In genomic region chr22:25754527-25755202, GRCh38 we compare ENCODE assay signal across 12 cellular contexts. TPM values are rescaled to one million over a fixed set of nuclear protein-coding genes. Genes with fewer than 3 reads are reported as not detected.
DNase-seq lines count a peak whose midpoint lies in the region; ATAC-seq and TF ChIP-seq lines count a peak whose summit lies in the region.
"Had no signal": no experiment of that assay in that cellular context is flagged by ENCODE, and none has a peak within 500 bp of the region (broad histone marks: within the 10 kb centered on the region; RNA-seq: fewer than 3 reads in every experiment).

No MANE protein-coding gene starts in this region.

- H3K36me3 Mint-ChIP-seq in GM23338 (ENCODE audit: low read depth) (no peaks in the 10 kb centered on the region), endodermal cell (ENCODE audit: low read depth) (no peaks in the 10 kb centered on the region)
- H3K36me3 Mint-ChIP-seq in CD8-positive, alpha-beta T cell, result no peaks in the 10 kb centered on the region
- H3K36me3 Mint-ChIP-seq: naive thymus-derived CD8-positive, alpha-beta T cell had no signal

- TF ChIP-seq CTCF in GM23338 (conservative IDR thresholded peaks at IDR 0.05; ENCODE audit: low read depth in 2 of 2), result no peak
- TF ChIP-seq CTCF in cardiac muscle cell (IDR thresholded peaks at IDR 0.05; ENCODE audit: low read depth, low read length), result no peak
- TF ChIP-seq CTCF in smooth muscle cell (IDR thresholded peaks at IDR 0.05; ENCODE audit: borderline replicate concordance, insufficient read depth, poor library complexity, severe bottlenecking), result no peak
- TF ChIP-seq CTCF in CD8-positive, alpha-beta T cell (IDR thresholded peaks at IDR 0.05), result no peak
- TF ChIP-seq CTCF in endodermal cell (conservative IDR thresholded peaks at IDR 0.05), result no peak

- H3K4me2 ChIP-seq in GM23338, result no peak overlapping the region
- H3K4me2 ChIP-seq in smooth muscle cell, result no peak overlapping the region

- POLR2A ChIA-PET in CD8-positive, alpha-beta T cell (lab: Charles Lee), result no interaction called here

- no peaks in the 10 kb centered on the region for H3F3A ChIP-seq in GM23338 (replicated peaks; ENCODE audit: low read depth)
- no peaks in the 10 kb centered on the region for H3F3A ChIP-seq in smooth muscle cell (ENCODE audit: low read depth)

- H3K79me2 ChIP-seq in GM23338 (replicated peaks; ENCODE audit: insufficient read depth) (no peaks in the 10 kb centered on the region), smooth muscle cell (ENCODE audit: low read depth) (no peaks in the 10 kb centered on the region)

- H3K27me3 ChIP-seq in GM23338 (ENCODE audit: insufficient read depth) (no peaks in the 10 kb centered on the region), cardiac muscle cell (no peaks in the 10 kb centered on the region), smooth muscle cell (ENCODE audit: low read depth) (no peaks in the 10 kb centered on the region), endodermal cell (ENCODE audit: control insufficient read depth, insufficient read depth, low read length, poor library complexity, severe bottlenecking) (no peaks in the 10 kb centered on the region)
- H3K27me3 ChIP-seq in CD8-positive, alpha-beta T cell (ENCODE audit: insufficient read depth, low read length), result no peaks in the 10 kb centered on the region

- H3K9ac ChIP-seq in smooth muscle cell (ENCODE audit: low read depth), result no peak overlapping the region
- H3K9ac ChIP-seq in endodermal cell (ENCODE audit: extremely low read depth, low read length, poor library complexity, severe bottlenecking), result no peak overlapping the region

- H3K4me1 ChIP-seq in GM23338 (ENCODE audit: insufficient read depth), result no peaks in the 10 kb centered on the region
- H3K4me1 ChIP-seq in cardiac muscle cell (ENCODE audit: low read depth), result peaks cover 22% of the 10 kb centered on the region
- no peaks in the 10 kb centered on the region for H3K4me1 ChIP-seq in smooth muscle cell (ENCODE audit: low read depth)
- no peaks in the 10 kb centered on the region for H3K4me1 ChIP-seq in CD8-positive, alpha-beta T cell (ENCODE audit: insufficient read depth, low read length)
- H3K4me1 ChIP-seq in endodermal cell (ENCODE audit: control insufficient read depth, insufficient read depth, low read length), result peaks cover 2% of the 10 kb centered on the region

- 88% methylated on average over 24 of the region's 24 CpGs for WGBS in smooth muscle cell (ENCODE audit: low lambda C conversion rate)
- 91 to 93% methylated on average over 15 to 24 of the region's 24 CpGs for WGBS in endodermal cell (ENCODE audit: insufficient coverage in 1 of 2, insufficient read length in 1 of 2), 2 experiments

- CTCF ChIA-PET in CD8-positive, alpha-beta T cell (lab: Charles Lee), result interaction anchor here (1.4 kb wide), 1 partner anchor 18 kb away, joined by 4 read pairs; no protein-coding TSS in a partner anchor

- H2AFZ ChIP-seq in GM23338 (no peak overlapping the region), smooth muscle cell (ENCODE audit: low read depth) (no peak overlapping the region)

- peaks cover 7% of the 10 kb centered on the region for H3K27me3 Mint-ChIP-seq in GM23338 (ENCODE audit: insufficient read depth, low read depth, poor library complexity)
- no peaks in the 10 kb centered on the region for H3K27me3 Mint-ChIP-seq in CD8-positive, alpha-beta T cell (ENCODE audit: low read depth)
- H3K27me3 Mint-ChIP-seq in endodermal cell (ENCODE audit: insufficient read depth), result peaks cover 6% of the 10 kb centered on the region
- H3K27me3 Mint-ChIP-seq: naive thymus-derived CD8-positive, alpha-beta T cell; stimulated activated naive CD8-positive, alpha-beta T cell treated with anti-CD3 and anti-CD28 coated beads, Interleukin-15, Interleukin-2, amounts not matched to agents 100 ng/mL and 50 ng/mL, for 24 hours had no signal

- H3K27ac ChIP-seq in GM23338 (ENCODE audit: low read depth) (no peak overlapping the region), cardiac muscle cell (peak overlapping the region; percentile 75), smooth muscle cell (ENCODE audit: low read depth) (peak overlapping the region; percentile 42), endodermal cell (ENCODE audit: low read depth, low read length) (no peak overlapping the region)
- H3K27ac ChIP-seq in CD8-positive, alpha-beta T cell (ENCODE audit: low read depth, low read length), result no peak overlapping the region

- H3K27ac Mint-ChIP-seq in GM23338 (no peak overlapping the region), endodermal cell (no peak overlapping the region)
- no peak overlapping the region for H3K27ac Mint-ChIP-seq in CD8-positive, alpha-beta T cell
- H3K27ac Mint-ChIP-seq: stimulated activated naive CD8-positive, alpha-beta T cell treated with anti-CD3 and anti-CD28 coated beads, Interleukin-15, Interleukin-2, amounts not matched to agents 100 ng/mL and 50 ng/mL, for 24 hours had no signal

- no peaks in the 10 kb centered on the region for H3K9me3 Mint-ChIP-seq in GM23338
- H3K9me3 Mint-ChIP-seq in CD8-positive, alpha-beta T cell, result no peaks in the 10 kb centered on the region
- H3K9me3 Mint-ChIP-seq in endodermal cell, result peaks cover 9% of the 10 kb centered on the region
- H3K9me3 Mint-ChIP-seq: naive thymus-derived CD8-positive, alpha-beta T cell; stimulated activated naive CD8-positive, alpha-beta T cell treated with anti-CD3 and anti-CD28 coated beads, Interleukin-15, Interleukin-2, amounts not matched to agents 100 ng/mL and 50 ng/mL, for 24 hours had no signal

- H3K36me3 ChIP-seq in GM23338 (ENCODE audit: insufficient read depth) (no peaks in the 10 kb centered on the region; the same call in 1 of the 2 replicates), cardiac muscle cell (peaks cover 5% of the 10 kb centered on the region), smooth muscle cell (ENCODE audit: low read depth) (no peaks in the 10 kb centered on the region), endodermal cell (ENCODE audit: control insufficient read depth, insufficient read depth, low read length) (no peaks in the 10 kb centered on the region)
- no peaks in the 10 kb centered on the region for H3K36me3 ChIP-seq in CD8-positive, alpha-beta T cell (ENCODE audit: insufficient read depth, low read length)

- no peaks in the 10 kb centered on the region for H3K9me2 ChIP-seq in GM23338 (ENCODE audit: insufficient read depth)

- H3K9me3 ChIP-seq in cardiac muscle cell (ENCODE audit: low read depth) (no peaks in the 10 kb centered on the region), smooth muscle cell (replicated peaks; ENCODE audit: low read depth) (no peaks in the 10 kb centered on the region), endodermal cell (ENCODE audit: control insufficient read depth, low read length) (no peaks in the 10 kb centered on the region)
- H3K9me3 ChIP-seq in CD8-positive, alpha-beta T cell (ENCODE audit: low read length), result no peaks in the 10 kb centered on the region

- no peak overlapping the region for H3K4me3 ChIP-seq in GM23338
- no peak overlapping the region for H3K4me3 ChIP-seq in cardiac muscle cell
- no peak overlapping the region for H3K4me3 ChIP-seq in smooth muscle cell
- H3K4me3 ChIP-seq in CD8-positive, alpha-beta T cell (ENCODE audit: low read depth, low read length), result no peak overlapping the region
- no peak overlapping the region for H3K4me3 ChIP-seq in endodermal cell (ENCODE audit: low read length)

- H3K4me1 Mint-ChIP-seq in GM23338 (no peaks in the 10 kb centered on the region), endodermal cell (peaks cover 2% of the 10 kb centered on the region)
- no peaks in the 10 kb centered on the region for H3K4me1 Mint-ChIP-seq in CD8-positive, alpha-beta T cell (ENCODE audit: low read depth)

- H3K4me3 Mint-ChIP-seq in GM23338 (no peak overlapping the region), endodermal cell (no peak overlapping the region)
- H3K4me3 Mint-ChIP-seq in CD8-positive, alpha-beta T cell, result no peak overlapping the region
- H3K4me3 Mint-ChIP-seq: naive thymus-derived CD8-positive, alpha-beta T cell; stimulated activated naive CD8-positive, alpha-beta T cell treated with anti-CD3 and anti-CD28 coated beads, Interleukin-15, Interleukin-2, amounts not matched to agents 100 ng/mL and 50 ng/mL, for 24 hours had no signal

- ATAC-seq in GM23338, result peak; percentile 42; the same call in 1 of the 3 replicates
- ATAC-seq in CD8-positive, alpha-beta T cell, result no peak
- ATAC-seq: naive thymus-derived CD8-positive, alpha-beta T cell had no signal

- H4K20me1 ChIP-seq in GM23338 (replicated peaks; ENCODE audit: insufficient read depth) (no peaks in the 10 kb centered on the region), smooth muscle cell (ENCODE audit: low read depth) (no peaks in the 10 kb centered on the region)

- intact Hi-C loops in CD8-positive, alpha-beta T cell (cut with DNase I, micrococcal nuclease), result no loop called here

- DNase-seq in GM23338 (ENCODE audit: low spot score), result no peak
- peak; percentile 90 for DNase-seq in amniotic epithelial cell (ENCODE audit: low read depth)
- peak; percentile 67 to 85 for DNase-seq in cardiac muscle cell (ENCODE audit: low read depth in 1 of 2, low spot score in 1 of 2)
- DNase-seq in smooth muscle cell (lab: John Stamatoyannopoulos, UW; ENCODE audit: unreplicated experiment), result no peak
- DNase-seq in foreskin melanocyte, result no peak
- DNase-seq in NOMO-1 treated with DMSO at 0.1 percent for 48 hours (lab: John Stamatoyannopoulos, UW; ENCODE audit: unreplicated experiment), result no peak
- no peak for DNase-seq in CD8-positive, alpha-beta T cell
- DNase-seq in endodermal cell, result no peak
- DNase-seq: activated effector memory CD4-positive, alpha-beta T cell treated with Interleukin-2 at 50 U/mL for 16 hours; naive thymus-derived CD8-positive, alpha-beta T cell; NCI-H510A had no signal

TF ChIP-seq in GM23338, 12 proteins besides CTCF, POLR2A, EP300 and RAD21 (continues in another document):
- TF ChIP-seq EZH2 (IDR thresholded peaks at IDR 0.05; ENCODE audit: low read depth, unreplicated experiment), result no peak
- no peak for TF ChIP-seq POLR2AphosphoS5 (IDR thresholded peaks at IDR 0.05; ENCODE audit: low read depth)
- TF ChIP-seq ETS1 (IDR thresholded peaks at IDR 0.05), result no peak

RNA-seq across cellular contexts. Expression of gene MYO18B, which starts 12.7 kb away (rescaled TPM):
- 0.27 and 0.45 TPM in 2 replicates for total RNA-seq in GM23338 (2014; rRNA removed; shearing (Covaris generic))
- polyA plus RNA-seq in GM23338 (2016; fragmentation: Nextera tagmentation; extraction: Ambion mirVana), result 0.36 and 0.82 TPM in 2 replicates
- total RNA-seq in cardiac muscle cell, result 71.8 and 178 TPM in 2 replicates
- polyA plus RNA-seq in cardiac muscle cell, result 35.6 and 79.1 TPM in 2 replicates
- total RNA-seq in smooth muscle cell, result 0.13 and 4.3 TPM in 2 replicates
- polyA plus RNA-seq in smooth muscle cell, result 1.2 TPM in 2 replicates
- total RNA-seq in CD8-positive, alpha-beta T cell, result under 1 TPM; 0.11 to 0.19 TPM
- total RNA-seq in endodermal cell, result under 1 TPM; 0.77 to 0.84 TPM
- 0.14 TPM for polyA plus RNA-seq in endodermal cell (2013, experiment 1 of 2)
- polyA plus RNA-seq in endodermal cell (2013, experiment 2 of 2), result 0.33 TPM

Comparison
In these comparisons a context has a peak if more than half of its experiments do, and no peak if none do; other contexts are left out.
1. DNase-seq: peak in amniotic epithelial cell (single experiment) and cardiac muscle cell (2 of 2); none in GM23338 (single experiment), smooth muscle cell (single experiment), foreskin melanocyte (single experiment), NOMO-1 treated with DMSO at 0.1 percent for 48 hours (single experiment), CD8-positive, alpha-beta T cell (0 of 7) and endodermal cell (single experiment).
2. H3K27ac ChIP-seq: peak in cardiac muscle cell (single experiment) and smooth muscle cell (single experiment); none in GM23338 (single experiment), CD8-positive, alpha-beta T cell (single experiment) and endodermal cell (single experiment).
3. RNA of gene MYO18B, which starts 12.7 kb away (total RNA-seq): 71.8 to 178 TPM in cardiac muscle cell; 0.77 to 0.84 TPM in endodermal cell, 0.27 to 0.45 TPM in GM23338, 0.11 to 0.19 TPM in CD8-positive, alpha-beta T cell and 0.13 to 4.3 TPM in smooth muscle cell; every median in the first group is over 10 times any median in the second.